ENCODE assay signal across 1 cellular context in the genomic region with DNA sequence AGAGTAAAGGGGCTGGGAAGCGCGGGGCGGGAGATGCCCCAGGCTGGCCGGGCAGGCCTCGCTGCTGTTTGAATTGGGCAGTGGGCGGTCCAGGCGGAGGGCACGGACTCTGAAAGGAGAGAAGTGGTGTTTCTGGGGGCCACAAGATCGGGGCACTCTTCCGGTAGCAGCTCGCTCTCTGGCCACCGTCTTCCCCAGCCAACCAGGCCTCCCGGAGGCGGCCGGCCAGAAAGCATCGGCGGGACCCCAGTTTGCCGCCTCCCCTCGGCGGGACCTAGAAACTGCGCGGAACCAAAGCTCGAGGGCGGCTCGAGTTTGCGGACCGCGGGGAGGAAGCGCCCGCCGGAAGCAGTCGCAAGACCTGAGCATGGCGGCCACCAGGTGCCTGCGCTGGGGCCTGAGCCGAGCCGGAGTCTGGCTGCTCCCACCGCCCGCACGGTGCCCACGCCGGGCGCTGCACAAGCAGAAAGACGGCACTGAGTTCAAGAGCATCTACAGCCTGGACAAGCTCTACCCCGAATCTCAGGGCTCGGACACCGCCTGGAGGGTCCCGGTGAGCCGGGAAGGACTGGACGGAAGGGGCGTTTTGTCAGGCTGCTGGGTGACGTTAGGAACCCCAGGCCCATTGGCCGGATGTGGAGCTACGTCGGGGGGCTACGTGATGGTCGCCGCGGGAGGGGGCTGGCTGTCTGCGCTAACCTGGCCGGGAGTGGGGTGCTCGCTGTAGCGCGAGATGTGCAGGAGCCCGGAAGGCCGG.
TF ChIP-seq lines count a peak whose summit lies in the region.

TSS of gene MRPL58 (plus strand) at position 351 of the 757 bp plus-strand sequence. CDS start at position 368, 17 bp downstream.

TF ChIP-seq in K562, 482 proteins besides CTCF, POLR2A, EP300 and RAD21 (continued from another document and continues in another):
- TF ChIP-seq, protein P1, sequence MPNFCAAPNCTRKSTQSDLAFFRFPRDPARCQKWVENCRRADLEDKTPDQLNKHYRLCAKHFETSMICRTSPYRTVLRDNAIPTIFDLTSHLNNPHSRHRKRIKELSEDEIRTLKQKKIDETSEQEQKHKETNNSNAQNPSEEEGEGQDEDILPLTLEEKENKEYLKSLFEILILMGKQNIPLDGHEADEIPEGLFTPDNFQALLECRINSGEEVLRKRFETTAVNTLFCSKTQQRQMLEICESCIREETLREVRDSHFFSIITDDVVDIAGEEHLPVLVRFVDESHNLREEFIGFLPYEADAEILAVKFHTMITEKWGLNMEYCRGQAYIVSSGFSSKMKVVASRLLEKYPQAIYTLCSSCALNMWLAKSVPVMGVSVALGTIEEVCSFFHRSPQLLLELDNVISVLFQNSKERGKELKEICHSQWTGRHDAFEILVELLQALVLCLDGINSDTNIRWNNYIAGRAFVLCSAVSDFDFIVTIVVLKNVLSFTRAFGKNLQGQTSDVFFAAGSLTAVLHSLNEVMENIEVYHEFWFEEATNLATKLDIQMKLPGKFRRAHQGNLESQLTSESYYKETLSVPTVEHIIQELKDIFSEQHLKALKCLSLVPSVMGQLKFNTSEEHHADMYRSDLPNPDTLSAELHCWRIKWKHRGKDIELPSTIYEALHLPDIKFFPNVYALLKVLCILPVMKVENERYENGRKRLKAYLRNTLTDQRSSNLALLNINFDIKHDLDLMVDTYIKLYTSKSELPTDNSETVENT (CRISPR knock-in tag; IDR thresholded peaks at IDR 0.05): 0 out of 2 replicates have a peak, but pooled peaks have one; percentile 37
- TF ChIP-seq RBM34 (IDR thresholded peaks at IDR 0.05; ENCODE audit: borderline replicate concordance, insufficient read depth, low read length) (no peak), SUPT5H (IDR thresholded peaks at IDR 0.05) (peak; percentile 83), STAG1 (CRISPR knock-in tag; IDR thresholded peaks at IDR 0.05; ENCODE audit: borderline replicate concordance) (no peak), FIP1L1 (IDR thresholded peaks at IDR 0.05; ENCODE audit: low read depth, low read length, poor library complexity, severe bottlenecking) (peak; percentile 84), CHAMP1 (IDR thresholded peaks at IDR 0.05) (0 out of 2 replicates have a peak, but pooled peaks have one; percentile 34), PKNOX1 (IDR thresholded peaks at IDR 0.05) (no peak), CREB3 (tag; conservative IDR thresholded peaks at IDR 0.05; ENCODE audit: low read depth) (0 out of 2 replicates have a peak, but pooled peaks have one; percentile 28), MGA (IDR thresholded peaks at IDR 0.05) (0 out of 2 replicates have a peak, but pooled peaks have one; percentile 30), ZNF184 (CRISPR knock-in tag; IDR thresholded peaks at IDR 0.05) (no peak), POLR2H (tag; IDR thresholded peaks at IDR 0.05; ENCODE audit: low read depth) (no peak; the same call in 1 of the 2 replicates), TRIM25 (IDR thresholded peaks at IDR 0.05; ENCODE audit: borderline replicate concordance) (no peak), TAF7 (tag; IDR thresholded peaks at IDR 0.05) (peak; percentile 91)
- TF ChIP-seq, protein P2, sequence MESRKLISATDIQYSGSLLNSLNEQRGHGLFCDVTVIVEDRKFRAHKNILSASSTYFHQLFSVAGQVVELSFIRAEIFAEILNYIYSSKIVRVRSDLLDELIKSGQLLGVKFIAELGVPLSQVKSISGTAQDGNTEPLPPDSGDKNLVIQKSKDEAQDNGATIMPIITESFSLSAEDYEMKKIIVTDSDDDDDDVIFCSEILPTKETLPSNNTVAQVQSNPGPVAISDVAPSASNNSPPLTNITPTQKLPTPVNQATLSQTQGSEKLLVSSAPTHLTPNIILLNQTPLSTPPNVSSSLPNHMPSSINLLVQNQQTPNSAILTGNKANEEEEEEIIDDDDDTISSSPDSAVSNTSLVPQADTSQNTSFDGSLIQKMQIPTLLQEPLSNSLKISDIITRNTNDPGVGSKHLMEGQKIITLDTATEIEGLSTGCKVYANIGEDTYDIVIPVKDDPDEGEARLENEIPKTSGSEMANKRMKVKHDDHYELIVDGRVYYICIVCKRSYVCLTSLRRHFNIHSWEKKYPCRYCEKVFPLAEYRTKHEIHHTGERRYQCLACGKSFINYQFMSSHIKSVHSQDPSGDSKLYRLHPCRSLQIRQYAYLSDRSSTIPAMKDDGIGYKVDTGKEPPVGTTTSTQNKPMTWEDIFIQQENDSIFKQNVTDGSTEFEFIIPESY (CRISPR knock-in tag; IDR thresholded peaks at IDR 0.05): peak; percentile 59
- TF ChIP-seq, protein P3, sequence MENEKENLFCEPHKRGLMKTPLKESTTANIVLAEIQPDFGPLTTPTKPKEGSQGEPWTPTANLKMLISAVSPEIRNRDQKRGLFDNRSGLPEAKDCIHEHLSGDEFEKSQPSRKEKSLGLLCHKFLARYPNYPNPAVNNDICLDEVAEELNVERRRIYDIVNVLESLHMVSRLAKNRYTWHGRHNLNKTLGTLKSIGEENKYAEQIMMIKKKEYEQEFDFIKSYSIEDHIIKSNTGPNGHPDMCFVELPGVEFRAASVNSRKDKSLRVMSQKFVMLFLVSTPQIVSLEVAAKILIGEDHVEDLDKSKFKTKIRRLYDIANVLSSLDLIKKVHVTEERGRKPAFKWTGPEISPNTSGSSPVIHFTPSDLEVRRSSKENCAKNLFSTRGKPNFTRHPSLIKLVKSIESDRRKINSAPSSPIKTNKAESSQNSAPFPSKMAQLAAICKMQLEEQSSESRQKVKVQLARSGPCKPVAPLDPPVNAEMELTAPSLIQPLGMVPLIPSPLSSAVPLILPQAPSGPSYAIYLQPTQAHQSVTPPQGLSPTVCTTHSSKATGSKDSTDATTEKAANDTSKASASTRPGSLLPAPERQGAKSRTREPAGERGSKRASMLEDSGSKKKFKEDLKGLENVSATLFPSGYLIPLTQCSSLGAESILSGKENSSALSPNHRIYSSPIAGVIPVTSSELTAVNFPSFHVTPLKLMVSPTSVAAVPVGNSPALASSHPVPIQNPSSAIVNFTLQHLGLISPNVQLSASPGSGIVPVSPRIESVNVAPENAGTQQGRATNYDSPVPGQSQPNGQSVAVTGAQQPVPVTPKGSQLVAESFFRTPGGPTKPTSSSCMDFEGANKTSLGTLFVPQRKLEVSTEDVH (IDR thresholded peaks at IDR 0.05; ENCODE audit: low read depth, partially characterized antibody): peak; percentile 71
